ENCODE assay signal across 8 cellular contexts in genomic region chr12:57764662-57765002, GRCh38. TPM values are rescaled to one million over a fixed set of nuclear protein-coding genes. Genes with fewer than 3 reads are reported as not detected.
DNase-seq lines count a peak whose midpoint lies in the region; ATAC-seq, FAIRE-seq and TF ChIP-seq lines count a peak whose summit lies in the region.

No MANE protein-coding gene starts in this region.

- peak; percentile 9 for ATAC-seq in GM23338
- no peak for ATAC-seq in HepG2
- ATAC-seq in upper lobe of left lung (ENCODE audit: low FRiP score in 2 of 2), result peak; percentile 1 to 48

- in situ Hi-C loops in HepG2 (cut with HindIII; ENCODE audit: extremely low pct_ligation_motif_present, low pct_unique_long_range_greater_than_20kb), result no loop called here

- H3K27me3 ChIP-seq in BLaER1 treated with 17β-estradiol and CSF1 and Interleukin-3, amounts not matched to agents 10 nM and 100 nM, result peaks cover 66 to 88% (median 79%) of the 10 kb centered on the region in 11 experiments
- H3K27me3 ChIP-seq in GM23338 (ENCODE audit: insufficient read depth) (peaks cover 81% of the 10 kb centered on the region), HepG2 (ENCODE audit: control insufficient read depth in 1 of 2, insufficient read depth in 2 of 2, low read length in 2 of 2) (peaks cover 0 to 6% of the 10 kb centered on the region in 2 experiments; a peak in 1 of 5 replicates), upper lobe of left lung (peaks cover 0 to 24% (median 19%) of the 10 kb centered on the region in 4 donors)

- TF ChIP-seq CTCF in GM23338 (conservative IDR thresholded peaks at IDR 0.05; ENCODE audit: low read depth in 2 of 2) (no peak), HepG2 (CRISPR knock-in tag; IDR thresholded peaks at IDR 0.05) (no peak), upper lobe of left lung (IDR thresholded peaks at IDR 0.05) (no peak), foreskin fibroblast (IDR thresholded peaks at IDR 0.05; ENCODE audit: low read depth, low read length) (no peak)

- peaks cover 18% of the 10 kb centered on the region for H3K36me3 Mint-ChIP-seq in GM23338 (ENCODE audit: low read depth)
- H3K36me3 Mint-ChIP-seq in activated T-helper 2 cell treated with anti-CD3 and anti-CD28 coated beads, Interferon-gamma antibody, Interleukin-2, Interleukin-4, amounts not matched to agents 10 μg/mL and 5 μg/mL and 100 μg/mL, durations not matched to agents 14 hours and 24 hours and 36 hours (ENCODE audit: low read depth), result peaks cover 49% of the 10 kb centered on the region

- H3K4me3 Mint-ChIP-seq in GM23338, result peak overlapping the region; percentile 68
- H3K4me3 Mint-ChIP-seq in activated T-helper 2 cell treated with anti-CD3 and anti-CD28 coated beads, Interferon-gamma antibody, Interleukin-2, Interleukin-4, amounts not matched to agents 10 μg/mL and 5 μg/mL and 100 μg/mL, durations not matched to agents 14 hours and 24 hours and 36 hours (ENCODE audit: low read depth), result peak overlapping the region; percentile 87

- peaks cover 16 to 38% (median 27%) of the 10 kb centered on the region in 11 experiments for H3K36me3 ChIP-seq in BLaER1 treated with 17β-estradiol and CSF1 and Interleukin-3, amounts not matched to agents 10 nM and 100 nM
- H3K36me3 ChIP-seq in GM23338 (ENCODE audit: insufficient read depth) (no peaks in the 10 kb centered on the region; the same call in 1 of the 2 replicates), HepG2 (replicated peaks in 1 of 2; ENCODE audit: control insufficient read depth in 1 of 2, insufficient read depth in 2 of 2, low read length in 2 of 2) (peaks cover 9 to 16% of the 10 kb centered on the region in 2 experiments), upper lobe of left lung (peaks cover 0 to 10% (median 5%) of the 10 kb centered on the region in 4 donors)

- CTCF ChIA-PET in HepG2 (lab: Yijun Ruan, JAX; ENCODE audit: low intra/inter-chr PET ratio, low total read pairs), result interaction anchor here (1.1 to 1.3 kb wide), 2 partner anchors 8 to 141 kb away, joined by 3 to 4 read pairs; no protein-coding TSS in a partner anchor

- 69% methylated on average over 17 of the region's 17 CpGs for WGBS in HepG2 (ENCODE audit: low lambda C conversion rate)
- 15 to 25% methylated on average over 8 to 16 of the region's 17 CpGs for WGBS in upper lobe of left lung, 2 donors

- no peak for TF ChIP-seq EP300 in HepG2 (IDR thresholded peaks at IDR 0.05; ENCODE audit: low read depth in 2 of 2, low read length in 2 of 2)
- TF ChIP-seq EP300 in HepG2 (CRISPR knock-in tag; IDR thresholded peaks at IDR 0.05; ENCODE audit: borderline replicate concordance), result no peak
- TF ChIP-seq EP300 in upper lobe of left lung (IDR thresholded peaks at IDR 0.05), result no peak

- H3K79me2 ChIP-seq in GM23338 (replicated peaks; ENCODE audit: insufficient read depth) (no peaks in the 10 kb centered on the region), HepG2 (ENCODE audit: insufficient read depth, low read length) (no peaks in the 10 kb centered on the region)

- peaks cover 0 to 7% (median 0%) of the 10 kb centered on the region in 11 experiments; a peak in 2 of 22 replicates for H3K9me3 ChIP-seq in BLaER1 treated with 17β-estradiol and CSF1 and Interleukin-3, amounts not matched to agents 10 nM and 100 nM (replicated peaks in 1 of 11)
- H3K9me3 ChIP-seq in HepG2 (ENCODE audit: low read length) (no peaks in the 10 kb centered on the region), upper lobe of left lung (no peaks in the 10 kb centered on the region)

- H3K4me1 Mint-ChIP-seq in GM23338, result peaks cover 36% of the 10 kb centered on the region
- H3K4me1 Mint-ChIP-seq in activated T-helper 2 cell treated with anti-CD3 and anti-CD28 coated beads, Interferon-gamma antibody, Interleukin-2, Interleukin-4, amounts not matched to agents 10 μg/mL and 5 μg/mL and 100 μg/mL, durations not matched to agents 14 hours and 24 hours and 36 hours (ENCODE audit: low read depth), result peaks cover 14% of the 10 kb centered on the region

- POLR2A ChIA-PET in HepG2 (lab: Yijun Ruan, JAX), result interaction anchor here (1.4 kb wide), 1 partner anchor 8 kb away, joined by 9 read pairs; no protein-coding TSS in a partner anchor

- H2AFZ ChIP-seq in GM23338 (peak overlapping the region; percentile 95), HepG2 (ENCODE audit: low read length) (no peak overlapping the region)

- intact Hi-C loops in activated T-helper 2 cell treated with anti-CD3 and anti-CD28 coated beads, Interferon-gamma antibody, Interleukin-2, Interleukin-4, amounts not matched to agents 10 μg/mL and 5 μg/mL and 100 μg/mL, durations not matched to agents 14 hours and 24 hours and 36 hours (cut with micrococcal nuclease), result loop anchor here (1.0 kb wide), 1 partner anchor 12 kb away; the partner anchor contains the start of gene CDK4
- intact Hi-C loops in HepG2 (cut with micrococcal nuclease; ENCODE audit: unreplicated experiment), result no loop called here

- H3F3A ChIP-seq in GM23338 (replicated peaks; ENCODE audit: low read depth), result peaks cover 11% of the 10 kb centered on the region

- H3K27ac ChIP-seq in BLaER1 treated with 17β-estradiol and CSF1 and Interleukin-3, amounts not matched to agents 10 nM and 100 nM, result no peak overlapping the region
- H3K27ac ChIP-seq in GM23338 (ENCODE audit: low read depth) (no peak overlapping the region), HepG2 (ENCODE audit: extremely low read length, insufficient read depth, low read length) (no peak overlapping the region), upper lobe of left lung (no peak overlapping the region)

- TF ChIP-seq POLR2A in HepG2 (IDR thresholded peaks at IDR 0.05; ENCODE audit: insufficient read depth in 1 of 2, low read depth in 2 of 2, low read length in 2 of 2) (no peak), upper lobe of left lung (IDR thresholded peaks at IDR 0.05) (no peak)

- no peaks in the 10 kb centered on the region for H3K9me2 ChIP-seq in GM23338 (ENCODE audit: insufficient read depth)

- peak overlapping the region in 8 of 10 experiments; percentile 16 to 53 (median 34); a peak in 11 of 20 replicates for H3K4me3 ChIP-seq in BLaER1 treated with 17β-estradiol and CSF1 and Interleukin-3, amounts not matched to agents 10 nM and 100 nM
- H3K4me3 ChIP-seq in GM23338 (peak overlapping the region; percentile 83), HepG2 (replicated peaks in 1 of 3; ENCODE audit: insufficient read depth in 1 of 3, low read depth in 2 of 3, low read length in 3 of 3) (peak overlapping the region; percentile 53 to 78 (median 60); a peak in 5 of 6 replicates), upper lobe of left lung (peak overlapping the region in 3 of 4 donors; percentile 42 to 56 (median 51)), foreskin fibroblast (ENCODE audit: low read depth in 1 of 2, low read length in 2 of 2) (peak overlapping the region in 1 of 2 donors; percentile 38)

- DNase-seq in GM23338 (ENCODE audit: low spot score) (peak; percentile 60), HepG2 (ENCODE audit: low spot score) (no peak), upper lobe of left lung (peak in 1 of 2 donors; percentile 52), activated gamma-delta T cell (lab: John Stamatoyannopoulos, UW) (no peak), superior temporal gyrus (ENCODE audit: extremely low spot score) (no peak), foreskin fibroblast (no peak)
- no peak for DNase-seq in activated T-helper 2 cell treated with anti-CD3 and anti-CD28 coated beads, Interferon-gamma antibody, Interleukin-2, Interleukin-4, amounts not matched to agents 10 μg/mL and 5 μg/mL and 100 μg/mL, durations not matched to agents 14 hours and 24 hours and 36 hours (ENCODE audit: low spot score)

- H3K9me3 Mint-ChIP-seq in GM23338, result no peaks in the 10 kb centered on the region
- H3K9me3 Mint-ChIP-seq in activated T-helper 2 cell treated with anti-CD3 and anti-CD28 coated beads, Interferon-gamma antibody, Interleukin-2, Interleukin-4, amounts not matched to agents 10 μg/mL and 5 μg/mL and 100 μg/mL, durations not matched to agents 14 hours and 24 hours and 36 hours, result no peaks in the 10 kb centered on the region

- peaks cover 9 to 36% (median 29%) of the 10 kb centered on the region in 10 experiments for H3K4me1 ChIP-seq in BLaER1 treated with 17β-estradiol and CSF1 and Interleukin-3, amounts not matched to agents 10 nM and 100 nM
- H3K4me1 ChIP-seq in GM23338 (ENCODE audit: insufficient read depth) (peaks cover 21% of the 10 kb centered on the region; the same call in 1 of the 2 replicates), HepG2 (ENCODE audit: insufficient read depth, low read length) (peaks cover 36% of the 10 kb centered on the region), upper lobe of left lung (peaks cover 26 to 34% (median 31%) of the 10 kb centered on the region in 4 donors)

- TF ChIP-seq RAD21 in HepG2 (CRISPR knock-in tag; IDR thresholded peaks at IDR 0.05), result no peak

- peak overlapping the region; percentile 27 to 77 (median 61); a peak in 20 of 22 replicates for H3K4me2 ChIP-seq in BLaER1 treated with 17β-estradiol and CSF1 and Interleukin-3, amounts not matched to agents 10 nM and 100 nM
- peak overlapping the region; percentile 97 for H3K4me2 ChIP-seq in GM23338
- H3K4me2 ChIP-seq in HepG2 (ENCODE audit: low read depth, low read length), result peak overlapping the region; percentile 95

- no peak for FAIRE-seq in HepG2 (lab: Jason Lieb, UNC)

- H3K27ac Mint-ChIP-seq in GM23338, result no peak overlapping the region
- no peak overlapping the region for H3K27ac Mint-ChIP-seq in activated T-helper 2 cell treated with anti-CD3 and anti-CD28 coated beads, Interferon-gamma antibody, Interleukin-2, Interleukin-4, amounts not matched to agents 10 μg/mL and 5 μg/mL and 100 μg/mL, durations not matched to agents 14 hours and 24 hours and 36 hours

- peaks cover 53% of the 10 kb centered on the region for H3K27me3 Mint-ChIP-seq in GM23338 (ENCODE audit: insufficient read depth, low read depth, poor library complexity)
- H3K27me3 Mint-ChIP-seq in activated T-helper 2 cell treated with anti-CD3 and anti-CD28 coated beads, Interferon-gamma antibody, Interleukin-2, Interleukin-4, amounts not matched to agents 10 μg/mL and 5 μg/mL and 100 μg/mL, durations not matched to agents 14 hours and 24 hours and 36 hours (ENCODE audit: low read depth), result peaks cover 5% of the 10 kb centered on the region

- no peak overlapping the region for H3K9ac ChIP-seq in BLaER1 treated with 17β-estradiol and CSF1 and Interleukin-3, amounts not matched to agents 10 nM and 100 nM
- peak overlapping the region; percentile 50; the same call in 1 of the 2 replicates for H3K9ac ChIP-seq in HepG2 (ENCODE audit: insufficient read depth, low read depth, low read length)

- peaks cover 3 to 93% (median 43%) of the 10 kb centered on the region in 11 experiments; a peak in 20 of 22 replicates for H4K20me1 ChIP-seq in BLaER1 treated with 17β-estradiol and CSF1 and Interleukin-3, amounts not matched to agents 10 nM and 100 nM
- H4K20me1 ChIP-seq in GM23338 (replicated peaks; ENCODE audit: insufficient read depth), result 0 out of 2 replicates have a peak, but pooled peaks cover under 1% of the 10 kb centered on the region
- no peaks in the 10 kb centered on the region for H4K20me1 ChIP-seq in HepG2 (ENCODE audit: insufficient read depth, low read length)

- no TSS peak for BruUV-seq in HepG2 (replicated peaks; lab: Mats Ljungman, UMichigan)

RNA-seq across cellular contexts. Expression of gene CYP27B1, which starts 2.2 kb away (rescaled TPM):
- total RNA-seq in GM23338 (2014; rRNA removed; shearing (Covaris generic)), result 2.7 and 6.8 TPM in 2 replicates
- 0.83 and 1.1 TPM in 2 replicates for polyA plus RNA-seq in GM23338 (2016; fragmentation: Nextera tagmentation; extraction: Ambion mirVana)
- total RNA-seq in activated T-helper 2 cell treated with anti-CD3 and anti-CD28 coated beads, Interferon-gamma antibody, Interleukin-2, Interleukin-4, amounts not matched to agents 10 μg/mL and 5 μg/mL and 100 μg/mL, durations not matched to agents 14 hours and 24 hours and 36 hours, result 11.3 and 13.0 TPM in 2 replicates
- total RNA-seq in HepG2 (2016; rRNA removed; fragmentation: Illumina TruSeq; extraction: Trizol), result 0.97 and 2.3 TPM in 2 replicates
- total RNA-seq in HepG2 (2016; cell fraction: cytosol; rRNA removed; fragmentation: Illumina TruSeq; extraction: Trizol; ENCODE audit: low read depth), result 0.51 and 0.53 TPM in 2 replicates
- 0.70 and 2.8 TPM in 2 replicates for total RNA-seq in HepG2 (2016; cell fraction: insoluble cytoplasmic fraction; rRNA removed; fragmentation: Illumina TruSeq; extraction: Trizol)
- total RNA-seq in HepG2 (2016; cell fraction: membrane; rRNA removed; fragmentation: Illumina TruSeq; extraction: Trizol), result 0.79 and 0.83 TPM in 2 replicates
- total RNA-seq in HepG2 (2016; cell fraction: nucleus; rRNA removed; fragmentation: Illumina TruSeq; extraction: Trizol), result 4.1 and 5.2 TPM in 2 replicates
- 3.0 and 3.4 TPM in 2 replicates for polyA plus RNA-seq in HepG2 (2011; rRNA removed)
- 0.86 and 1.2 TPM in 2 replicates for polyA plus RNA-seq in HepG2 (2011; cell fraction: cytosol; rRNA removed)
- 19.6 and 23.7 TPM in 2 replicates for polyA plus RNA-seq in HepG2 (2011; cell fraction: nucleus; rRNA removed)
- polyA plus RNA-seq in HepG2 (2012), result 1.4 and 2.3 TPM in 2 replicates
- polyA plus RNA-seq in HepG2 (2016; cell fraction: cytosol; fragmentation: Illumina TruSeq; extraction: Trizol; ENCODE audit: low read depth), result 0.29 and 0.36 TPM in 2 replicates
- polyA plus RNA-seq in HepG2 (2016; cell fraction: insoluble cytoplasmic fraction; fragmentation: Illumina TruSeq; extraction: Trizol; ENCODE audit: low read depth), result 1.1 and 1.2 TPM in 2 replicates
- polyA plus RNA-seq in HepG2 (2016; cell fraction: membrane; fragmentation: Illumina TruSeq; extraction: Trizol; ENCODE audit: low read depth), result 0.59 and 0.77 TPM in 2 replicates
- polyA plus RNA-seq in HepG2 (2016; cell fraction: nucleus; fragmentation: Illumina TruSeq; extraction: Trizol; ENCODE audit: insufficient read depth, low read depth), result 6.9 and 9.0 TPM in 2 replicates
- polyA minus RNA-seq in HepG2 (2011; rRNA and poly(A)+ RNA removed; ENCODE audit: low replicate concordance), result 5.9 and 7.2 TPM in 2 replicates
- 0.40 and 1.9 TPM in 2 replicates for polyA minus RNA-seq in HepG2 (2011; cell fraction: cytosol; rRNA and poly(A)+ RNA removed)
- polyA minus RNA-seq in HepG2 (2011; cell fraction: nucleus; rRNA and poly(A)+ RNA removed), result 15.7 and 19.3 TPM in 2 replicates
- 1 to 10 TPM in 4 of 6 donors, under 1 TPM in 1, not detected in 1; 0.98 to 5.2 (median 2.5) TPM for total RNA-seq in upper lobe of left lung

RNA-seq across cellular contexts. Expression of gene METTL1, which starts 7.3 kb away (rescaled TPM):
- total RNA-seq in GM23338 (2014; rRNA removed; shearing (Covaris generic)), result 12.2 and 18.9 TPM in 2 replicates
- polyA plus RNA-seq in GM23338 (2016; fragmentation: Nextera tagmentation; extraction: Ambion mirVana) (39.5 and 47.0 TPM in 2 replicates), HepG2 (2011; rRNA removed) (36.9 and 38.3 TPM in 2 replicates)
- total RNA-seq in activated T-helper 2 cell treated with anti-CD3 and anti-CD28 coated beads, Interferon-gamma antibody, Interleukin-2, Interleukin-4, amounts not matched to agents 10 μg/mL and 5 μg/mL and 100 μg/mL, durations not matched to agents 14 hours and 24 hours and 36 hours, result 61.2 and 64.5 TPM in 2 replicates
- total RNA-seq in HepG2 (2016; rRNA removed; fragmentation: Illumina TruSeq; extraction: Trizol) (34.7 and 35.5 TPM in 2 replicates), upper lobe of left lung (10 to 100 TPM in 4 of 6 donors, 1 to 10 TPM in 2; 1.3 to 30.2 (median 16.9) TPM)
- 13.7 and 15.7 TPM in 2 replicates for total RNA-seq in HepG2 (2016; cell fraction: cytosol; rRNA removed; fragmentation: Illumina TruSeq; extraction: Trizol; ENCODE audit: low read depth)
- 35.1 and 37.6 TPM in 2 replicates for total RNA-seq in HepG2 (2016; cell fraction: insoluble cytoplasmic fraction; rRNA removed; fragmentation: Illumina TruSeq; extraction: Trizol)
- 18.6 and 19.7 TPM in 2 replicates for total RNA-seq in HepG2 (2016; cell fraction: membrane; rRNA removed; fragmentation: Illumina TruSeq; extraction: Trizol)
- total RNA-seq in HepG2 (2016; cell fraction: nucleus; rRNA removed; fragmentation: Illumina TruSeq; extraction: Trizol), result 22.7 and 26.8 TPM in 2 replicates
- 22.7 and 24.5 TPM in 2 replicates for polyA plus RNA-seq in HepG2 (2011; cell fraction: cytosol; rRNA removed)
- polyA plus RNA-seq in HepG2 (2011; cell fraction: nucleus; rRNA removed), result 38.6 and 43.0 TPM in 2 replicates
- polyA plus RNA-seq in HepG2 (2012), result 21.2 and 23.6 TPM in 2 replicates
- polyA plus RNA-seq in HepG2 (2016; cell fraction: cytosol; fragmentation: Illumina TruSeq; extraction: Trizol; ENCODE audit: low read depth), result 11.4 and 14.1 TPM in 2 replicates
- polyA plus RNA-seq in HepG2 (2016; cell fraction: insoluble cytoplasmic fraction; fragmentation: Illumina TruSeq; extraction: Trizol; ENCODE audit: low read depth), result 46.1 and 52.2 TPM in 2 replicates
- 15.5 and 17.6 TPM in 2 replicates for polyA plus RNA-seq in HepG2 (2016; cell fraction: membrane; fragmentation: Illumina TruSeq; extraction: Trizol; ENCODE audit: low read depth)
- polyA plus RNA-seq in HepG2 (2016; cell fraction: nucleus; fragmentation: Illumina TruSeq; extraction: Trizol; ENCODE audit: insufficient read depth, low read depth), result 43.2 and 53.1 TPM in 2 replicates
- 49.2 and 64.0 TPM in 2 replicates for polyA minus RNA-seq in HepG2 (2011; rRNA and poly(A)+ RNA removed; ENCODE audit: low replicate concordance)
- polyA minus RNA-seq in HepG2 (2011; cell fraction: cytosol; rRNA and poly(A)+ RNA removed), result 9.4 and 10.6 TPM in 2 replicates
- 58.3 and 58.5 TPM in 2 replicates for polyA minus RNA-seq in HepG2 (2011; cell fraction: nucleus; rRNA and poly(A)+ RNA removed)

RNA-seq across cellular contexts. Expression of gene EEF1AKMT3, which starts 7.8 kb away (rescaled TPM):
- 3.0 and 5.3 TPM in 2 replicates for total RNA-seq in GM23338 (2014; rRNA removed; shearing (Covaris generic))
- 1.3 and 1.7 TPM in 2 replicates for polyA plus RNA-seq in GM23338 (2016; fragmentation: Nextera tagmentation; extraction: Ambion mirVana)
- total RNA-seq in activated T-helper 2 cell treated with anti-CD3 and anti-CD28 coated beads, Interferon-gamma antibody, Interleukin-2, Interleukin-4, amounts not matched to agents 10 μg/mL and 5 μg/mL and 100 μg/mL, durations not matched to agents 14 hours and 24 hours and 36 hours, result 5.1 and 5.8 TPM in 2 replicates
- total RNA-seq in HepG2 (2016; rRNA removed; fragmentation: Illumina TruSeq; extraction: Trizol), result 4.7 and 6.6 TPM in 2 replicates
- total RNA-seq in HepG2 (2016; cell fraction: cytosol; rRNA removed; fragmentation: Illumina TruSeq; extraction: Trizol; ENCODE audit: low read depth), result 1.7 and 1.9 TPM in 2 replicates
- 5.0 and 5.9 TPM in 2 replicates for total RNA-seq in HepG2 (2016; cell fraction: insoluble cytoplasmic fraction; rRNA removed; fragmentation: Illumina TruSeq; extraction: Trizol)
- total RNA-seq in HepG2 (2016; cell fraction: membrane; rRNA removed; fragmentation: Illumina TruSeq; extraction: Trizol), result 6.1 TPM in 2 replicates
- 3.5 and 3.8 TPM in 2 replicates for total RNA-seq in HepG2 (2016; cell fraction: nucleus; rRNA removed; fragmentation: Illumina TruSeq; extraction: Trizol)
- 10.8 and 11.4 TPM in 2 replicates for polyA plus RNA-seq in HepG2 (2011; rRNA removed)
- polyA plus RNA-seq in HepG2 (2011; cell fraction: cytosol; rRNA removed), result 9.7 and 10.4 TPM in 2 replicates
- polyA plus RNA-seq in HepG2 (2011; cell fraction: nucleus; rRNA removed), result 8.1 and 9.8 TPM in 2 replicates
- polyA plus RNA-seq in HepG2 (2012), result 7.8 and 9.8 TPM in 2 replicates
- 1.3 and 1.5 TPM in 2 replicates for polyA plus RNA-seq in HepG2 (2016; cell fraction: cytosol; fragmentation: Illumina TruSeq; extraction: Trizol; ENCODE audit: low read depth)
- polyA plus RNA-seq in HepG2 (2016; cell fraction: insoluble cytoplasmic fraction; fragmentation: Illumina TruSeq; extraction: Trizol; ENCODE audit: low read depth), result 6.4 and 8.5 TPM in 2 replicates
- polyA plus RNA-seq in HepG2 (2016; cell fraction: membrane; fragmentation: Illumina TruSeq; extraction: Trizol; ENCODE audit: low read depth), result 5.3 and 6.0 TPM in 2 replicates
- 10.5 TPM in 2 replicates for polyA plus RNA-seq in HepG2 (2016; cell fraction: nucleus; fragmentation: Illumina TruSeq; extraction: Trizol; ENCODE audit: insufficient read depth, low read depth)
- 6.5 and 19.9 TPM in 2 replicates for polyA minus RNA-seq in HepG2 (2011; rRNA and poly(A)+ RNA removed; ENCODE audit: low replicate concordance)
- 5.5 and 6.4 TPM in 2 replicates for polyA minus RNA-seq in HepG2 (2011; cell fraction: cytosol; rRNA and poly(A)+ RNA removed)
- 3.5 and 5.6 TPM in 2 replicates for polyA minus RNA-seq in HepG2 (2011; cell fraction: nucleus; rRNA and poly(A)+ RNA removed)
- 10 to 100 TPM in 2 of 6 donors, 1 to 10 TPM in 4; 4.2 to 18.3 (median 6.4) TPM for total RNA-seq in upper lobe of left lung

RNA-seq across cellular contexts. Expression of gene MARCHF9, which starts 9.7 kb away (rescaled TPM):
- total RNA-seq in GM23338 (2014; rRNA removed; shearing (Covaris generic)), result 2.9 and 3.5 TPM in 2 replicates
- polyA plus RNA-seq in GM23338 (2016; fragmentation: Nextera tagmentation; extraction: Ambion mirVana) (3.1 and 3.3 TPM in 2 replicates), HepG2 (2011; rRNA removed) (9.6 and 14.5 TPM in 2 replicates)
- 24.7 and 26.2 TPM in 2 replicates for total RNA-seq in activated T-helper 2 cell treated with anti-CD3 and anti-CD28 coated beads, Interferon-gamma antibody, Interleukin-2, Interleukin-4, amounts not matched to agents 10 μg/mL and 5 μg/mL and 100 μg/mL, durations not matched to agents 14 hours and 24 hours and 36 hours
- total RNA-seq in HepG2 (2016; rRNA removed; fragmentation: Illumina TruSeq; extraction: Trizol) (2.7 and 5.7 TPM in 2 replicates), upper lobe of left lung (10 to 100 TPM; 15.4 to 36.7 (median 21.3) TPM)
- total RNA-seq in HepG2 (2016; cell fraction: cytosol; rRNA removed; fragmentation: Illumina TruSeq; extraction: Trizol; ENCODE audit: low read depth), result 3.9 and 5.1 TPM in 2 replicates
- 3.4 and 4.7 TPM in 2 replicates for total RNA-seq in HepG2 (2016; cell fraction: insoluble cytoplasmic fraction; rRNA removed; fragmentation: Illumina TruSeq; extraction: Trizol)
- 5.9 and 6.2 TPM in 2 replicates for total RNA-seq in HepG2 (2016; cell fraction: membrane; rRNA removed; fragmentation: Illumina TruSeq; extraction: Trizol)
- total RNA-seq in HepG2 (2016; cell fraction: nucleus; rRNA removed; fragmentation: Illumina TruSeq; extraction: Trizol), result 3.4 and 4.3 TPM in 2 replicates
- 8.1 and 8.8 TPM in 2 replicates for polyA plus RNA-seq in HepG2 (2011; cell fraction: cytosol; rRNA removed)
- polyA plus RNA-seq in HepG2 (2011; cell fraction: nucleus; rRNA removed), result 15.5 and 17.5 TPM in 2 replicates
- polyA plus RNA-seq in HepG2 (2012), result 7.7 and 10.3 TPM in 2 replicates
- 2.7 and 3.1 TPM in 2 replicates for polyA plus RNA-seq in HepG2 (2016; cell fraction: cytosol; fragmentation: Illumina TruSeq; extraction: Trizol; ENCODE audit: low read depth)
- polyA plus RNA-seq in HepG2 (2016; cell fraction: insoluble cytoplasmic fraction; fragmentation: Illumina TruSeq; extraction: Trizol; ENCODE audit: low read depth), result 5.0 and 8.0 TPM in 2 replicates
- polyA plus RNA-seq in HepG2 (2016; cell fraction: membrane; fragmentation: Illumina TruSeq; extraction: Trizol; ENCODE audit: low read depth), result 5.8 TPM in 2 replicates
- polyA plus RNA-seq in HepG2 (2016; cell fraction: nucleus; fragmentation: Illumina TruSeq; extraction: Trizol; ENCODE audit: insufficient read depth, low read depth), result 13.4 and 15.4 TPM in 2 replicates
- polyA minus RNA-seq in HepG2 (2011; rRNA and poly(A)+ RNA removed; ENCODE audit: low replicate concordance), result 12.1 and 12.5 TPM in 2 replicates
- 4.1 and 4.5 TPM in 2 replicates for polyA minus RNA-seq in HepG2 (2011; cell fraction: cytosol; rRNA and poly(A)+ RNA removed)
- polyA minus RNA-seq in HepG2 (2011; cell fraction: nucleus; rRNA and poly(A)+ RNA removed), result 3.7 and 5.3 TPM in 2 replicates

RNA-seq across cellular contexts. Expression of gene CDK4, which starts 12.5 kb away (rescaled TPM):
- 198 and 214 TPM in 2 replicates for total RNA-seq in GM23338 (2014; rRNA removed; shearing (Covaris generic))
- 105 and 108 TPM in 2 replicates for polyA plus RNA-seq in GM23338 (2016; fragmentation: Nextera tagmentation; extraction: Ambion mirVana)
- total RNA-seq in activated T-helper 2 cell treated with anti-CD3 and anti-CD28 coated beads, Interferon-gamma antibody, Interleukin-2, Interleukin-4, amounts not matched to agents 10 μg/mL and 5 μg/mL and 100 μg/mL, durations not matched to agents 14 hours and 24 hours and 36 hours, result 180 and 201 TPM in 2 replicates
- total RNA-seq in HepG2 (2016; rRNA removed; fragmentation: Illumina TruSeq; extraction: Trizol), result 209 and 255 TPM in 2 replicates
- 114 and 177 TPM in 2 replicates for total RNA-seq in HepG2 (2016; cell fraction: cytosol; rRNA removed; fragmentation: Illumina TruSeq; extraction: Trizol; ENCODE audit: low read depth)
- total RNA-seq in HepG2 (2016; cell fraction: insoluble cytoplasmic fraction; rRNA removed; fragmentation: Illumina TruSeq; extraction: Trizol), result 213 and 245 TPM in 2 replicates
- 203 and 282 TPM in 2 replicates for total RNA-seq in HepG2 (2016; cell fraction: membrane; rRNA removed; fragmentation: Illumina TruSeq; extraction: Trizol)
- 105 and 134 TPM in 2 replicates for total RNA-seq in HepG2 (2016; cell fraction: nucleus; rRNA removed; fragmentation: Illumina TruSeq; extraction: Trizol)
- polyA plus RNA-seq in HepG2 (2011; rRNA removed), result 171 and 191 TPM in 2 replicates
- polyA plus RNA-seq in HepG2 (2011; cell fraction: cytosol; rRNA removed), result 223 and 255 TPM in 2 replicates
- 58.2 and 58.6 TPM in 2 replicates for polyA plus RNA-seq in HepG2 (2011; cell fraction: nucleus; rRNA removed)
- polyA plus RNA-seq in HepG2 (2012), result 68.6 and 92.8 TPM in 2 replicates
- 148 and 226 TPM in 2 replicates for polyA plus RNA-seq in HepG2 (2016; cell fraction: cytosol; fragmentation: Illumina TruSeq; extraction: Trizol; ENCODE audit: low read depth)
- 315 and 325 TPM in 2 replicates for polyA plus RNA-seq in HepG2 (2016; cell fraction: insoluble cytoplasmic fraction; fragmentation: Illumina TruSeq; extraction: Trizol; ENCODE audit: low read depth)
- 208 and 297 TPM in 2 replicates for polyA plus RNA-seq in HepG2 (2016; cell fraction: membrane; fragmentation: Illumina TruSeq; extraction: Trizol; ENCODE audit: low read depth)
- polyA plus RNA-seq in HepG2 (2016; cell fraction: nucleus; fragmentation: Illumina TruSeq; extraction: Trizol; ENCODE audit: insufficient read depth, low read depth), result 175 and 177 TPM in 2 replicates
- polyA minus RNA-seq in HepG2 (2011; rRNA and poly(A)+ RNA removed; ENCODE audit: low replicate concordance), result 141 and 375 TPM in 2 replicates
- polyA minus RNA-seq in HepG2 (2011; cell fraction: cytosol; rRNA and poly(A)+ RNA removed), result 49.7 and 59.9 TPM in 2 replicates
- 72.6 and 80.6 TPM in 2 replicates for polyA minus RNA-seq in HepG2 (2011; cell fraction: nucleus; rRNA and poly(A)+ RNA removed)
- total RNA-seq in upper lobe of left lung, result 100 to 1,000 TPM in 2 of 6 donors, 10 to 100 TPM in 4; 38.5 to 109 (median 62.5) TPM
